ENCODE assay signal across 1 cellular context in the genomic region with DNA sequence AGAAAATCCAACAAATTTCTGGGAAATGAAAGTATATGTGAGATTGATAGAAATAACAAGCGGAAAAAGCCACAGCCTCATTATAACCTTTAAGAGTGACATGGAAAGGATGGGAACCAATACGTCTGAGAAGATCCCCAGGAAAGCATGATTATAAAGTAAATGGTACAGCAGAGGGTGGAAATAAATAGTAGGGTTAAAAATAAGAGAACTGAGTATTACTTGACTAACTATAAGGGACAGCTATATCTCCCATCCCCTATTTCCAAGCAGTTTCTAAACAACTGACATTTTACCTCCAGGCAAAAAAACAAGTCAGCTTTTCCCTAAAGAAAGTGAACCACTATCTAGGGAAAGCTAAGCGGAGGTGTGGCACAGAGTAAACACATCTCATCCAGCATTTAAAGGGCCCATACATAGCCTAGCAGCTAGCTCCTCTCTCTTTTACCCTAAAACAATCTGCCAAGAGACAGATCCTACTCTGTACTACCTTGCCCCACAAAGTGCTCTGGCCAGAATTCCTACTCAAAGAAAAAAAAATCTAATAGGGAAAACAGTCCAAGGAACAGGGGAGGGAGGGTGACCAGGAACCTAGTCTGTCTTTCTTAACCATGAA.
TF ChIP-seq lines count a peak whose summit lies in the region.

No MANE protein-coding gene starts in this region.

TF ChIP-seq in WTC11, 78 proteins besides CTCF, POLR2A, EP300 and RAD21 (continued from another document):
- TF ChIP-seq, protein P1, sequence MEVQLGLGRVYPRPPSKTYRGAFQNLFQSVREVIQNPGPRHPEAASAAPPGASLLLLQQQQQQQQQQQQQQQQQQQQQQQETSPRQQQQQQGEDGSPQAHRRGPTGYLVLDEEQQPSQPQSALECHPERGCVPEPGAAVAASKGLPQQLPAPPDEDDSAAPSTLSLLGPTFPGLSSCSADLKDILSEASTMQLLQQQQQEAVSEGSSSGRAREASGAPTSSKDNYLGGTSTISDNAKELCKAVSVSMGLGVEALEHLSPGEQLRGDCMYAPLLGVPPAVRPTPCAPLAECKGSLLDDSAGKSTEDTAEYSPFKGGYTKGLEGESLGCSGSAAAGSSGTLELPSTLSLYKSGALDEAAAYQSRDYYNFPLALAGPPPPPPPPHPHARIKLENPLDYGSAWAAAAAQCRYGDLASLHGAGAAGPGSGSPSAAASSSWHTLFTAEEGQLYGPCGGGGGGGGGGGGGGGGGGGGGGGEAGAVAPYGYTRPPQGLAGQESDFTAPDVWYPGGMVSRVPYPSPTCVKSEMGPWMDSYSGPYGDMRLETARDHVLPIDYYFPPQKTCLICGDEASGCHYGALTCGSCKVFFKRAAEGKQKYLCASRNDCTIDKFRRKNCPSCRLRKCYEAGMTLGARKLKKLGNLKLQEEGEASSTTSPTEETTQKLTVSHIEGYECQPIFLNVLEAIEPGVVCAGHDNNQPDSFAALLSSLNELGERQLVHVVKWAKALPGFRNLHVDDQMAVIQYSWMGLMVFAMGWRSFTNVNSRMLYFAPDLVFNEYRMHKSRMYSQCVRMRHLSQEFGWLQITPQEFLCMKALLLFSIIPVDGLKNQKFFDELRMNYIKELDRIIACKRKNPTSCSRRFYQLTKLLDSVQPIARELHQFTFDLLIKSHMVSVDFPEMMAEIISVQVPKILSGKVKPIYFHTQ (CRISPR knock-in tag; IDR thresholded peaks at IDR 0.05) = no peak
- TF ChIP-seq TCF7 (CRISPR knock-in tag; IDR thresholded peaks at IDR 0.05; ENCODE audit: low read depth) = no peak
- TF ChIP-seq, protein P2, sequence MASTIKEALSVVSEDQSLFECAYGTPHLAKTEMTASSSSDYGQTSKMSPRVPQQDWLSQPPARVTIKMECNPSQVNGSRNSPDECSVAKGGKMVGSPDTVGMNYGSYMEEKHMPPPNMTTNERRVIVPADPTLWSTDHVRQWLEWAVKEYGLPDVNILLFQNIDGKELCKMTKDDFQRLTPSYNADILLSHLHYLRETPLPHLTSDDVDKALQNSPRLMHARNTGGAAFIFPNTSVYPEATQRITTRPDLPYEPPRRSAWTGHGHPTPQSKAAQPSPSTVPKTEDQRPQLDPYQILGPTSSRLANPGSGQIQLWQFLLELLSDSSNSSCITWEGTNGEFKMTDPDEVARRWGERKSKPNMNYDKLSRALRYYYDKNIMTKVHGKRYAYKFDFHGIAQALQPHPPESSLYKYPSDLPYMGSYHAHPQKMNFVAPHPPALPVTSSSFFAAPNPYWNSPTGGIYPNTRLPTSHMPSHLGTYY (CRISPR knock-in tag; IDR thresholded peaks at IDR 0.05) = no peak
- no peak for TF ChIP-seq ZNF232 (CRISPR knock-in tag; IDR thresholded peaks at IDR 0.05)
- TF ChIP-seq SMAD3 (CRISPR knock-in tag; IDR thresholded peaks at IDR 0.05; ENCODE audit: borderline replicate concordance) = no peak
- TF ChIP-seq, protein P3, sequence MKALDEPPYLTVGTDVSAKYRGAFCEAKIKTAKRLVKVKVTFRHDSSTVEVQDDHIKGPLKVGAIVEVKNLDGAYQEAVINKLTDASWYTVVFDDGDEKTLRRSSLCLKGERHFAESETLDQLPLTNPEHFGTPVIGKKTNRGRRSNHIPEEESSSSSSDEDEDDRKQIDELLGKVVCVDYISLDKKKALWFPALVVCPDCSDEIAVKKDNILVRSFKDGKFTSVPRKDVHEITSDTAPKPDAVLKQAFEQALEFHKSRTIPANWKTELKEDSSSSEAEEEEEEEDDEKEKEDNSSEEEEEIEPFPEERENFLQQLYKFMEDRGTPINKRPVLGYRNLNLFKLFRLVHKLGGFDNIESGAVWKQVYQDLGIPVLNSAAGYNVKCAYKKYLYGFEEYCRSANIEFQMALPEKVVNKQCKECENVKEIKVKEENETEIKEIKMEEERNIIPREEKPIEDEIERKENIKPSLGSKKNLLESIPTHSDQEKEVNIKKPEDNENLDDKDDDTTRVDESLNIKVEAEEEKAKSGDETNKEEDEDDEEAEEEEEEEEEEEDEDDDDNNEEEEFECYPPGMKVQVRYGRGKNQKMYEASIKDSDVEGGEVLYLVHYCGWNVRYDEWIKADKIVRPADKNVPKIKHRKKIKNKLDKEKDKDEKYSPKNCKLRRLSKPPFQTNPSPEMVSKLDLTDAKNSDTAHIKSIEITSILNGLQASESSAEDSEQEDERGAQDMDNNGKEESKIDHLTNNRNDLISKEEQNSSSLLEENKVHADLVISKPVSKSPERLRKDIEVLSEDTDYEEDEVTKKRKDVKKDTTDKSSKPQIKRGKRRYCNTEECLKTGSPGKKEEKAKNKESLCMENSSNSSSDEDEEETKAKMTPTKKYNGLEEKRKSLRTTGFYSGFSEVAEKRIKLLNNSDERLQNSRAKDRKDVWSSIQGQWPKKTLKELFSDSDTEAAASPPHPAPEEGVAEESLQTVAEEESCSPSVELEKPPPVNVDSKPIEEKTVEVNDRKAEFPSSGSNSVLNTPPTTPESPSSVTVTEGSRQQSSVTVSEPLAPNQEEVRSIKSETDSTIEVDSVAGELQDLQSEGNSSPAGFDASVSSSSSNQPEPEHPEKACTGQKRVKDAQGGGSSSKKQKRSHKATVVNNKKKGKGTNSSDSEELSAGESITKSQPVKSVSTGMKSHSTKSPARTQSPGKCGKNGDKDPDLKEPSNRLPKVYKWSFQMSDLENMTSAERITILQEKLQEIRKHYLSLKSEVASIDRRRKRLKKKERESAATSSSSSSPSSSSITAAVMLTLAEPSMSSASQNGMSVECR (CRISPR knock-in tag; IDR thresholded peaks at IDR 0.05; ENCODE audit: borderline replicate concordance) = no peak
- TF ChIP-seq, protein P4, sequence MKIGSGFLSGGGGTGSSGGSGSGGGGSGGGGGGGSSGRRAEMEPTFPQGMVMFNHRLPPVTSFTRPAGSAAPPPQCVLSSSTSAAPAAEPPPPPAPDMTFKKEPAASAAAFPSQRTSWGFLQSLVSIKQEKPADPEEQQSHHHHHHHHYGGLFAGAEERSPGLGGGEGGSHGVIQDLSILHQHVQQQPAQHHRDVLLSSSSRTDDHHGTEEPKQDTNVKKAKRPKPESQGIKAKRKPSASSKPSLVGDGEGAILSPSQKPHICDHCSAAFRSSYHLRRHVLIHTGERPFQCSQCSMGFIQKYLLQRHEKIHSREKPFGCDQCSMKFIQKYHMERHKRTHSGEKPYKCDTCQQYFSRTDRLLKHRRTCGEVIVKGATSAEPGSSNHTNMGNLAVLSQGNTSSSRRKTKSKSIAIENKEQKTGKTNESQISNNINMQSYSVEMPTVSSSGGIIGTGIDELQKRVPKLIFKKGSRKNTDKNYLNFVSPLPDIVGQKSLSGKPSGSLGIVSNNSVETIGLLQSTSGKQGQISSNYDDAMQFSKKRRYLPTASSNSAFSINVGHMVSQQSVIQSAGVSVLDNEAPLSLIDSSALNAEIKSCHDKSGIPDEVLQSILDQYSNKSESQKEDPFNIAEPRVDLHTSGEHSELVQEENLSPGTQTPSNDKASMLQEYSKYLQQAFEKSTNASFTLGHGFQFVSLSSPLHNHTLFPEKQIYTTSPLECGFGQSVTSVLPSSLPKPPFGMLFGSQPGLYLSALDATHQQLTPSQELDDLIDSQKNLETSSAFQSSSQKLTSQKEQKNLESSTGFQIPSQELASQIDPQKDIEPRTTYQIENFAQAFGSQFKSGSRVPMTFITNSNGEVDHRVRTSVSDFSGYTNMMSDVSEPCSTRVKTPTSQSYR (CRISPR knock-in tag; IDR thresholded peaks at IDR 0.05) = no peak
- TF ChIP-seq, protein P5, sequence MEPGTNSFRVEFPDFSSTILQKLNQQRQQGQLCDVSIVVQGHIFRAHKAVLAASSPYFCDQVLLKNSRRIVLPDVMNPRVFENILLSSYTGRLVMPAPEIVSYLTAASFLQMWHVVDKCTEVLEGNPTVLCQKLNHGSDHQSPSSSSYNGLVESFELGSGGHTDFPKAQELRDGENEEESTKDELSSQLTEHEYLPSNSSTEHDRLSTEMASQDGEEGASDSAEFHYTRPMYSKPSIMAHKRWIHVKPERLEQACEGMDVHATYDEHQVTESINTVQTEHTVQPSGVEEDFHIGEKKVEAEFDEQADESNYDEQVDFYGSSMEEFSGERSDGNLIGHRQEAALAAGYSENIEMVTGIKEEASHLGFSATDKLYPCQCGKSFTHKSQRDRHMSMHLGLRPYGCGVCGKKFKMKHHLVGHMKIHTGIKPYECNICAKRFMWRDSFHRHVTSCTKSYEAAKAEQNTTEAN (CRISPR knock-in tag; IDR thresholded peaks at IDR 0.05) = no peak
- TF ChIP-seq MYBL2 (CRISPR knock-in tag; IDR thresholded peaks at IDR 0.05) = no peak
- TF ChIP-seq, protein P6, sequence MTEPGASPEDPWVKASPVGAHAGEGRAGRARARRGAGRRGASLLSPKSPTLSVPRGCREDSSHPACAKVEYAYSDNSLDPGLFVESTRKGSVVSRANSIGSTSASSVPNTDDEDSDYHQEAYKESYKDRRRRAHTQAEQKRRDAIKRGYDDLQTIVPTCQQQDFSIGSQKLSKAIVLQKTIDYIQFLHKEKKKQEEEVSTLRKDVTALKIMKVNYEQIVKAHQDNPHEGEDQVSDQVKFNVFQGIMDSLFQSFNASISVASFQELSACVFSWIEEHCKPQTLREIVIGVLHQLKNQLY (CRISPR knock-in tag; IDR thresholded peaks at IDR 0.05) = no peak
- no peak for TF ChIP-seq ZNF671 (CRISPR knock-in tag; IDR thresholded peaks at IDR 0.05)
TF ChIP-seq in WTC11: peak in this region for 0.
